11 cellular contexts compared by ENCODE assay signal in the genomic region with DNA sequence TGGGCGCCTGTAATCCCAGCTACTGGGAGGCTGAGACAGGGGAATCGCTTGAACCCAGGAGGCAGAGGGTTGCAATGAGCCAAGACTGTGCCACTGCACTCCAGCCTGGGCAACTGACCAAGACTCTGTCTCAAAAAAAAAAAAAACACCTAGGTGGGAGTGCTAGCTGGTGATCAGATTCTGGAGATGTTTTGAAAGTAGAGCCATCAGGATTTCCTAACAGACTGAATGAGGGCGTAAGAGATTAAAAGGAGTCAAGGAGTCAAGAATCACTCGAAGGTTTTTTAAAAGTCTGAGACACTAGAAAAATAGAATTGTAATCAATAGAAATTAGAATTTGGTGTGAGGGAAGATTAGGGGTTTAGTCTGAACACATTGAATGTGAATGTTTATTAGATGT.
DNase-seq lines count a peak whose midpoint lies in the region; ATAC-seq, FAIRE-seq and TF ChIP-seq lines count a peak whose summit lies in the region.
"Had no signal": no experiment of that assay in that cellular context is flagged by ENCODE, and none has a peak within 500 bp of the region (broad histone marks: within the 10 kb centered on the region; RNA-seq: fewer than 3 reads in every experiment).

No MANE protein-coding gene starts in this region.

- no peak overlapping the region for H2BK5ac ChIP-seq in H1 (ENCODE audit: low read depth, low read length)

- H3K27me3 ChIP-seq in H1 (replicated peaks in 1 of 4; ENCODE audit: control insufficient read depth in 3 of 4, extremely low read depth in 1 of 4, insufficient read depth in 3 of 4, low read length in 3 of 4) (no peaks in the 10 kb centered on the region), lower lobe of right lung (ENCODE audit: low read depth) (no peaks in the 10 kb centered on the region), subcutaneous abdominal adipose tissue (ENCODE audit: control insufficient read depth in 5 of 5, insufficient read depth in 4 of 5, low read length in 5 of 5) (no peaks in the 10 kb centered on the region)

- no peak overlapping the region for H3K56ac ChIP-seq in H1 (replicated peaks; ENCODE audit: insufficient read length, low read depth, low read length)

- no peaks in the 10 kb centered on the region for H4K20me1 ChIP-seq in H1 (replicated peaks in 1 of 2; ENCODE audit: control insufficient read depth in 1 of 2, insufficient read depth in 2 of 2, low read length in 2 of 2)

- no peak overlapping the region for H2BK15ac ChIP-seq in H1 (ENCODE audit: low read length)

- H3K79me2 ChIP-seq in H1 (ENCODE audit: control insufficient read depth in 1 of 2, insufficient read depth in 2 of 2, low read length in 2 of 2), result no peaks in the 10 kb centered on the region

- H3K79me1 ChIP-seq in H1 (ENCODE audit: low read depth, low read length), result no peaks in the 10 kb centered on the region

- WGBS in H1 (ENCODE audit: extremely low coverage in 1 of 2, insufficient coverage in 1 of 2, insufficient read length in 1 of 2, insufficient replicate concordance in 2 of 2, low coverage in 1 of 2, low lambda C conversion rate in 2 of 2, missing lambda C conversion rate in 1 of 2), 2 experiments, result 100% methylated on average over 4 of the region's 4 CpGs; no CpG with 5 or more reads in 1 of the 2 experiments

- intact Hi-C loops in lower lobe of right lung (cut with DNase I), result no loop called here

- CTCF ChIA-PET in H1 (lab: Charles Lee; ENCODE audit: partially characterized antibody), result interaction anchor here (1.1 to 1.3 kb wide), 2 partner anchors 12 to 26 kb away, joined by 3 to 10 read pairs; no protein-coding TSS in a partner anchor

- no peak overlapping the region for H3K18ac ChIP-seq in H1 (ENCODE audit: extremely low read depth, low read length)

- H3K9me3 ChIP-seq in H1 (ENCODE audit: insufficient read depth in 2 of 2, low read depth in 1 of 2, low read length in 1 of 2), result no peaks in the 10 kb centered on the region
- no peaks in the 10 kb centered on the region for H3K9me3 ChIP-seq in lower lobe of right lung
- no peaks in the 10 kb centered on the region for H3K9me3 ChIP-seq in subcutaneous abdominal adipose tissue (ENCODE audit: control insufficient read depth in 5 of 5, low read length in 5 of 5)

- H3K4me2 ChIP-seq in H1 (ENCODE audit: insufficient read depth in 1 of 2, low read depth in 2 of 2, low read length in 2 of 2), result no peak overlapping the region

- no peak for FAIRE-seq in H1 (lab: Jason Lieb, UNC)

- H3K27ac ChIP-seq in H1 (ENCODE audit: low read depth, low read length) (no peak overlapping the region), lower lobe of right lung (peak overlapping the region; percentile 71), subcutaneous abdominal adipose tissue (ENCODE audit: low read depth, low read length) (peak overlapping the region; percentile 87)

- no peak overlapping the region for H2BK20ac ChIP-seq in H1 (ENCODE audit: low read length)

- no peak overlapping the region for H2BK120ac ChIP-seq in H1 (replicated peaks; ENCODE audit: low read depth, low read length)

- no peak overlapping the region for H2BK12ac ChIP-seq in H1 (ENCODE audit: low read depth, low read length)

- TF ChIP-seq POLR2A in H1 (IDR thresholded peaks at IDR 0.05; ENCODE audit: control extremely low read depth in 1 of 2, low read depth in 2 of 2, low read length in 2 of 2), result no peak

- TF ChIP-seq EP300 in H1 (IDR thresholded peaks at IDR 0.05; ENCODE audit: borderline replicate concordance in 1 of 2, low read depth in 2 of 2, low read length in 2 of 2), result no peak

- no peak overlapping the region for H2AK5ac ChIP-seq in H1 (ENCODE audit: low read depth, low read length)

- no peak for TF ChIP-seq CTCF in H1 (IDR thresholded peaks at IDR 0.05; ENCODE audit: control extremely low read depth in 1 of 3, insufficient read depth in 1 of 3, low read depth in 1 of 3, low read length in 3 of 3)
- TF ChIP-seq CTCF in lower lobe of right lung (IDR thresholded peaks at IDR 0.05), result no peak

- H3K23me2 ChIP-seq in H1 (ENCODE audit: low read depth, low read length), result no peaks in the 10 kb centered on the region

- no peak overlapping the region for H3K14ac ChIP-seq in H1 (ENCODE audit: insufficient read length)

- H3K4me1 ChIP-seq in H1 (replicated peaks in 1 of 4; ENCODE audit: control insufficient read depth in 3 of 4, insufficient read depth in 4 of 4, low read length in 3 of 4) (no peaks in the 10 kb centered on the region; a peak in 2 of 7 replicates), lower lobe of right lung (peaks cover 24% of the 10 kb centered on the region), subcutaneous abdominal adipose tissue (ENCODE audit: control insufficient read depth in 5 of 5, insufficient read depth in 5 of 5, low read length in 5 of 5) (peaks cover 3 to 21% (median 19%) of the 10 kb centered on the region in 5 donors)

- H3K36me3 ChIP-seq in H1 (ENCODE audit: control insufficient read depth in 2 of 4, insufficient read depth in 4 of 4, low read length in 3 of 4) (no peaks in the 10 kb centered on the region), lower lobe of right lung (no peaks in the 10 kb centered on the region), subcutaneous abdominal adipose tissue (ENCODE audit: control insufficient read depth in 5 of 5, insufficient read depth in 5 of 5, low read length in 5 of 5) (no peaks in the 10 kb centered on the region)

- ATAC-seq in lower lobe of right lung, result peak; percentile 39 to 48
- ATAC-seq in HG02938 (IDR thresholded peaks at IDR 0.05; ENCODE audit: unreplicated experiment), result no peak

- no peak overlapping the region for H3K23ac ChIP-seq in H1 (ENCODE audit: insufficient read length)

- POLR2A ChIA-PET in H1 (lab: Charles Lee; ENCODE audit: partially characterized antibody), result no interaction called here

- no peak overlapping the region for H4K5ac ChIP-seq in H1 (ENCODE audit: insufficient read length, low read depth, low read length)

- peak overlapping the region; percentile 37; the same call in 1 of the 2 replicates for H2AFZ ChIP-seq in H1 (ENCODE audit: low read length)

- H4K8ac ChIP-seq in H1 (ENCODE audit: extremely low read depth, insufficient read depth, low read length), result no peak overlapping the region

- H3K4ac ChIP-seq in H1 (replicated peaks; ENCODE audit: insufficient read length, low read depth, low read length), result no peak overlapping the region

- no peak overlapping the region for H4K91ac ChIP-seq in H1 (replicated peaks; ENCODE audit: insufficient read length, low read length)

- DNase-seq in NCI-H226 (peak; percentile 48), H1 (ENCODE audit: low read depth in 1 of 2, low spot score in 2 of 2) (no peak), lower lobe of right lung (no peak), germinal center (ENCODE audit: low spot score) (no peak), amniotic stem cell (lab: John Stamatoyannopoulos, UW) (no peak)
- DNase-seq in effector CD4-positive, alpha-beta T cell, result no peak
- DNase-seq: activated naive CD4-positive, alpha-beta T cell; NCI-H1436 treated with DMSO at 0.1 percent for 48 hours; nucleus accumbens had no signal

- H3K4me3 ChIP-seq in H1 (ENCODE audit: extremely low read depth in 1 of 4, insufficient read depth in 2 of 4, low read depth in 3 of 4, low read length in 4 of 4), result no peak overlapping the region
- H3K4me3 ChIP-seq in lower lobe of right lung, result no peak overlapping the region
- H3K4me3 ChIP-seq in subcutaneous abdominal adipose tissue (ENCODE audit: low read depth in 1 of 5, low read length in 5 of 5), result no peak overlapping the region

- TF ChIP-seq RAD21 in H1 (IDR thresholded peaks at IDR 0.05 in 1 of 2, conservative IDR thresholded peaks at IDR 0.05 in 1 of 2; ENCODE audit: low read depth in 2 of 2, low read length in 2 of 2), result no peak

- no peak overlapping the region for H3K9ac ChIP-seq in H1 (replicated peaks in 1 of 4; ENCODE audit: extremely low read depth in 1 of 4, low read depth in 3 of 4, low read length in 3 of 4)
- no peak overlapping the region for H3K9ac ChIP-seq in subcutaneous abdominal adipose tissue (ENCODE audit: low read length in 5 of 5)

TF ChIP-seq in H1, 55 proteins besides CTCF, POLR2A, EP300 and RAD21:
- TF ChIP-seq JUND (IDR thresholded peaks at IDR 0.05; ENCODE audit: low read length), result no peak
- TF ChIP-seq SUZ12 (IDR thresholded peaks at IDR 0.05; ENCODE audit: low read length), result no peak
- TF ChIP-seq YY1 (IDR thresholded peaks at IDR 0.05; ENCODE audit: low read depth, low read length), result no peak
- TF ChIP-seq, protein P1, sequence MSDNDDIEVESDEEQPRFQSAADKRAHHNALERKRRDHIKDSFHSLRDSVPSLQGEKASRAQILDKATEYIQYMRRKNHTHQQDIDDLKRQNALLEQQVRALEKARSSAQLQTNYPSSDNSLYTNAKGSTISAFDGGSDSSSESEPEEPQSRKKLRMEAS (IDR thresholded peaks at IDR 0.05), result no peak
- TF ChIP-seq TBP (IDR thresholded peaks at IDR 0.05; ENCODE audit: low read depth, low read length), result no peak
- no peak for TF ChIP-seq RNF2 (IDR thresholded peaks at IDR 0.05; ENCODE audit: borderline replicate concordance, low read depth, low read length, missing control alignments, poor library complexity, severe bottlenecking)
- TF ChIP-seq SIN3A (conservative IDR thresholded peaks at IDR 0.05 in 1 of 2, IDR thresholded peaks at IDR 0.05 in 1 of 2; ENCODE audit: low read depth in 1 of 2, low read length in 2 of 2), result no peak
- no peak for TF ChIP-seq NANOG (IDR thresholded peaks at IDR 0.05; ENCODE audit: insufficient read depth, low read depth, low read length, poor library complexity, severe bottlenecking)
- no peak for TF ChIP-seq CHD1 (IDR thresholded peaks at IDR 0.05; ENCODE audit: low read depth, low read length)
- TF ChIP-seq JUN (IDR thresholded peaks at IDR 0.05; ENCODE audit: low read depth, low read length), result no peak
- TF ChIP-seq SP2 (IDR thresholded peaks at IDR 0.05; ENCODE audit: low read length), result no peak
- TF ChIP-seq BRCA1 (IDR thresholded peaks at IDR 0.05; ENCODE audit: low read depth, low read length), result no peak
- TF ChIP-seq PHF8 (conservative IDR thresholded peaks at IDR 0.05; ENCODE audit: low read depth, low read length), result no peak
- no peak for TF ChIP-seq GABPA (IDR thresholded peaks at IDR 0.05; ENCODE audit: borderline replicate concordance, insufficient read depth, low read length)
